ENCODE assay signal across 7 cellular contexts in genomic region chr19:52095172-52096014, GRCh38. TPM values are rescaled to one million over a fixed set of nuclear protein-coding genes. Genes with fewer than 3 reads are reported as not detected.
DNase-seq lines count a peak whose midpoint lies in the region; ATAC-seq and TF ChIP-seq lines count a peak whose summit lies in the region.

ZNF841 (minus strand) TSS chr19:52095765; CDS start chr19:52084801, 10,964 bp downstream.

- DNase-seq in NCI-H524 treated with DMSO at 0.1 percent for 48 hours (lab: John Stamatoyannopoulos, UW) (peak; percentile 30), lower leg skin (ENCODE audit: low spot score in 2 of 2) (peak; percentile 94 to 99)
- peak; percentile 95 for DNase-seq in activated CD8-positive, alpha-beta T cell treated with anti-CD3 and anti-CD28 coated beads for 36 hours
- peak; percentile 87 for DNase-seq in stimulated activated CD4-positive, alpha-beta T cell treated with anti-CD3 and anti-CD28 coated beads, Interleukin-4, amount 100 ng/mL, for 1 hour

- no peak for TF ChIP-seq CTCF in activated CD8-positive, alpha-beta T cell treated with anti-CD3 and anti-CD28 coated beads for 36 hours (IDR thresholded peaks at IDR 0.05)
- no peak for TF ChIP-seq CTCF in lower leg skin (IDR thresholded peaks at IDR 0.05)

- H3K4me3 Mint-ChIP-seq in activated CD8-positive, alpha-beta T cell treated with anti-CD3 and anti-CD28 coated beads for 36 hours, result peak within 1 kb of the TSS; percentile 96

- peaks cover 28 to 33% of the 10 kb centered on the region in 2 donors for H3K9me3 ChIP-seq in duodenal mucosa (ENCODE audit: control insufficient read depth in 1 of 2, low read length in 2 of 2)

- peak within 1 kb of the TSS; percentile 94 to 100 for H3K4me3 ChIP-seq in duodenal mucosa (ENCODE audit: low read depth in 1 of 2, low read length in 2 of 2)
- H3K4me3 ChIP-seq in lower leg skin (ENCODE audit: low read depth, poor library complexity, severe bottlenecking), result peak within 1 kb of the TSS; percentile 88

- ATAC-seq in GM18517 (IDR thresholded peaks at IDR 0.05; ENCODE audit: unreplicated experiment) (peak; percentile 52), HG03175 (IDR thresholded peaks at IDR 0.05; ENCODE audit: unreplicated experiment) (peak; percentile 93)
- ATAC-seq in activated CD8-positive, alpha-beta T cell treated with anti-CD3 and anti-CD28 coated beads for 36 hours, result peak; percentile 98

- peak within 1 kb of the TSS; percentile 71 to 95 for H3K9ac ChIP-seq in duodenal mucosa (ENCODE audit: low read depth in 1 of 2, low read length in 2 of 2)

- H3K27ac Mint-ChIP-seq in activated CD8-positive, alpha-beta T cell treated with anti-CD3 and anti-CD28 coated beads for 36 hours, result peak within 1 kb of the TSS; percentile 99

- H3K27me3 ChIP-seq in duodenal mucosa (ENCODE audit: control insufficient read depth in 1 of 2, insufficient read depth in 2 of 2, low read length in 2 of 2), result no peaks in the 10 kb centered on the region

- H3K27me3 Mint-ChIP-seq in activated CD8-positive, alpha-beta T cell treated with anti-CD3 and anti-CD28 coated beads for 36 hours, result no peaks in the 10 kb centered on the region

- peaks cover 6 to 11% of the 10 kb centered on the region in 2 donors for H3K4me1 ChIP-seq in duodenal mucosa (ENCODE audit: control insufficient read depth in 1 of 2, insufficient read depth in 2 of 2, low read length in 2 of 2)

- peaks cover 65% of the 10 kb centered on the region for H3K36me3 Mint-ChIP-seq in activated CD8-positive, alpha-beta T cell treated with anti-CD3 and anti-CD28 coated beads for 36 hours (ENCODE audit: low read depth)

- intact Hi-C loops in activated CD8-positive, alpha-beta T cell treated with anti-CD3 and anti-CD28 coated beads for 36 hours (cut with micrococcal nuclease), result no loop called here
- intact Hi-C loops in lower leg skin (cut with DNase I; ENCODE audit: low total_unique reads), result no loop called here

- POLR2A ChIA-PET in activated CD8-positive, alpha-beta T cell treated with anti-CD3 and anti-CD28 coated beads for 36 hours (lab: Charles Lee), result interaction anchor here (1.0 to 1.2 kb wide), 3 partner anchors 11 to 47 kb away, joined by 3 to 5 read pairs (median 4); partner anchors contain the start of gene ZNF432

- CTCF ChIA-PET in activated CD8-positive, alpha-beta T cell treated with anti-CD3 and anti-CD28 coated beads for 36 hours (lab: Charles Lee), result no interaction called here

- no peak for TF ChIP-seq POLR2A in lower leg skin (IDR thresholded peaks at IDR 0.05)

- peak within 1 kb of the TSS; percentile 75 for H3K27ac ChIP-seq in duodenal mucosa (ENCODE audit: low read depth, low read length)

- peaks cover 28% of the 10 kb centered on the region for H3K4me1 Mint-ChIP-seq in activated CD8-positive, alpha-beta T cell treated with anti-CD3 and anti-CD28 coated beads for 36 hours (ENCODE audit: low read depth)

- H3K36me3 ChIP-seq in duodenal mucosa (ENCODE audit: control insufficient read depth in 1 of 2, insufficient read depth in 2 of 2, low read length in 2 of 2), result peaks cover 0 to 4% of the 10 kb centered on the region in 2 donors

- 0 to 3% methylated on average over 56 to 59 of the region's 59 CpGs for WGBS in lower leg skin, 2 donors

- H3K9me3 Mint-ChIP-seq in activated CD8-positive, alpha-beta T cell treated with anti-CD3 and anti-CD28 coated beads for 36 hours, result peaks cover 49% of the 10 kb centered on the region

RNA-seq across cellular contexts. Expression of gene ZNF841, which starts in this region (rescaled TPM):
- 10 to 100 TPM; 19.2 to 22.7 TPM for total RNA-seq in activated CD8-positive, alpha-beta T cell treated with anti-CD3 and anti-CD28 coated beads for 36 hours
- 10 to 100 TPM; 15.0 to 34.1 (median 19.3) TPM for total RNA-seq in lower leg skin

Comparison
In these comparisons a context has a peak if more than half of its experiments do, and no peak if none do; other contexts are left out.
1. Peak in every context shown above with its lines: DNase-seq, ATAC-seq, H3K4me3 ChIP-seq and H3K27ac ChIP-seq.
2. DNase-seq: peak in every context shown above with its lines; median percentile 96 in lower leg skin; 95 in activated CD8-positive, alpha-beta T cell treated with anti-CD3 and anti-CD28 coated beads for 36 hours; 87 in stimulated activated CD4-positive, alpha-beta T cell treated with anti-CD3 and anti-CD28 coated beads, Interleukin-4, amount 100 ng/mL, for 1 hour; 30 in NCI-H524 treated with DMSO at 0.1 percent for 48 hours.